In the genomic region with DNA sequence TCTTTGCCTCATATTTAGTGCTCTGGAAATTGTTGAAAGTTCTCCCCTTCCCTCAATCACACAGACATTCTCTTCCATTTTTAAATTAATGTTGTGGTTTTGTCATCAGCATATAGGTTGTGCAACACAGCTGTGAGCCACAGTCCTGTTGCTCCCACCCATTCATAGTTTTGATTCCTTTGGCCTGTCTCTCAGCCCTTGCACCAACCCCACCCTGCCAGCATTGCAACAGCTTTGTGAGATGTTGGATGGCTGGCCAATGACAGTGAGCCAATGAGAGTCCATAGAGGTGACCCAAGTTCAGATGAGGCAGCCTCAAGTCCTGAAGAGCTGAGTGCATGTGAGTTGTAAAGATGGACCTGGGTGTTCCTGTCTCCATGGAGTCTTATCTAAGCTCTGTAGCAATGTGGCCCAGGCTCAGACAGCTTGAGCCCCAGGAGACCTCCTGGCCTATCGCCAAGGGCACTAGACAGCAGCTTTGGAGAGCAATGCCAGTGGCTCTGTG, we compare ENCODE assay signal across 10 cellular contexts.
A peak's percentile ranks its signal among the peaks of the same experiment; 100 is the strongest.
DNase-seq lines count a peak whose midpoint lies in the region; ATAC-seq and TF ChIP-seq lines count a peak whose summit lies in the region.
"Had no signal": no experiment of that assay in that cellular context is flagged by ENCODE, and none has a peak within 500 bp of the region (broad histone marks: within the 10 kb centered on the region; RNA-seq: fewer than 3 reads in every experiment).

No MANE protein-coding gene starts in this region.

- no peaks in the 10 kb centered on the region for H3K27me3 Mint-ChIP-seq in Calu3 (ENCODE audit: unreplicated experiment)

- H3K4me3 Mint-ChIP-seq in Calu3 (ENCODE audit: low read depth, unreplicated experiment): no peak overlapping the region

- no peaks in the 10 kb centered on the region for H3K36me3 Mint-ChIP-seq in Calu3 (ENCODE audit: insufficient read depth, unreplicated experiment)

- no peaks in the 10 kb centered on the region for H3K27me3 ChIP-seq in left ventricle myocardium inferior (ENCODE audit: low read depth)

- intact Hi-C loops in left ventricle myocardium inferior (cut with micrococcal nuclease) (no loop called here), Calu3 (cut with micrococcal nuclease; ENCODE audit: unreplicated experiment) (no loop called here)

- H3K9me3 ChIP-seq in left ventricle myocardium inferior (replicated peaks): no peaks in the 10 kb centered on the region

- H3K36me3 ChIP-seq in left ventricle myocardium inferior: no peaks in the 10 kb centered on the region

- no peak overlapping the region for H3K4me3 ChIP-seq in left ventricle myocardium inferior

- H3K27ac Mint-ChIP-seq in Calu3 (ENCODE audit: unreplicated experiment): no peak overlapping the region

- H3K9me3 Mint-ChIP-seq in Calu3 (ENCODE audit: low read depth, unreplicated experiment): no peaks in the 10 kb centered on the region

- CTCF ChIA-PET in Calu3 (lab: Charles Lee): no interaction called here

- peak; percentile 95 for DNase-seq in AG08395 (ENCODE audit: low spot score)
- peak; percentile 93 for DNase-seq in GM04504 (ENCODE audit: low read depth)
- DNase-seq in T1000 (lab: John Stamatoyannopoulos, UW): peak; percentile 43
- DNase-seq in left ventricle myocardium inferior: peak; percentile 20
- no peak for DNase-seq in glomerular visceral epithelial cell (ENCODE audit: extremely low spot score)
- DNase-seq in Calu3: no peak
- no peak for DNase-seq in islet precursor cell
- DNase-seq: GF-D8, NCI-H526 had no signal

- peaks cover 38% of the 10 kb centered on the region for H3K4me1 Mint-ChIP-seq in Calu3 (ENCODE audit: low read depth, unreplicated experiment)

- no peak for ATAC-seq in GM19397 (IDR thresholded peaks at IDR 0.05; ENCODE audit: unreplicated experiment)

- no peak for TF ChIP-seq CTCF in left ventricle myocardium inferior (IDR thresholded peaks at IDR 0.05; ENCODE audit: borderline replicate concordance)
- TF ChIP-seq CTCF in Calu3 (IDR thresholded peaks at IDR 0.05; ENCODE audit: unreplicated experiment): no peak

- no peaks in the 10 kb centered on the region for H3K4me1 ChIP-seq in left ventricle myocardium inferior

- no peak overlapping the region for H3K27ac ChIP-seq in left ventricle myocardium inferior (replicated peaks)

- BruUV-seq in Calu3 (replicated peaks; lab: Mats Ljungman, UMichigan): no TSS peak

Comparison
In these comparisons a context has a peak if more than half of its experiments do, and no peak if none do; other contexts are left out.
1. DNase-seq: peak in AG08395 (single experiment), GM04504 (single experiment), T1000 (single experiment) and left ventricle myocardium inferior (single experiment); none in glomerular visceral epithelial cell (single experiment), Calu3 (single experiment) and islet precursor cell (single experiment).